11 cellular contexts compared by ENCODE assay signal in genomic region chr10:57964371-57964770, GRCh38.
A peak's percentile ranks its signal among the peaks of the same experiment; 100 is the strongest.
DNase-seq lines count a peak whose midpoint lies in the region; ATAC-seq and TF ChIP-seq lines count a peak whose summit lies in the region.
"Had no signal": no experiment of that assay in that cellular context is flagged by ENCODE, and none has a peak within 500 bp of the region (broad histone marks: within the 10 kb centered on the region; RNA-seq: fewer than 3 reads in every experiment).

No MANE protein-coding gene starts in this region.

- DNase-seq in heart left ventricle (peak; percentile 43 to 81 (median 61)), left cardiac atrium (no peak), adipocyte (ENCODE audit: low read depth) (peak; percentile 5), head of caudate nucleus (peak in 41 of 42 donors; percentile 16 to 86 (median 69)), MV-4-11 (lab: John Stamatoyannopoulos, UW) (no peak), posterior vena cava (ENCODE audit: low spot score) (no peak)
- DNase-seq: activated CD8-positive, alpha-beta memory T cell treated with anti-CD3 and anti-CD28 coated beads for 24 hours had no signal

- WGBS in heart left ventricle, 4 donors = 47 to 60% (median 54%) methylated on average over 3 of the region's 3 CpGs

- ATAC-seq in heart left ventricle (peak; percentile 92 to 97 (median 94)), left cardiac atrium (no peak), HG02852 (IDR thresholded peaks at IDR 0.05; ENCODE audit: unreplicated experiment) (no peak), HG02938 (IDR thresholded peaks at IDR 0.05; ENCODE audit: unreplicated experiment) (no peak)
- ATAC-seq: GM12878 had no signal

- H3K9me3 ChIP-seq in heart left ventricle (peaks cover 0 to 5% (median 0%) of the 10 kb centered on the region in 12 donors), adipocyte (ENCODE audit: control insufficient read depth, low read length) (no peaks in the 10 kb centered on the region)
- H3K9me3 ChIP-seq: breast epithelium had no signal

- intact Hi-C loops in heart left ventricle (cut with DNase I) (loop anchor here in 2 of 10 donors (5.0 to 10.0 kb wide), 3 partner anchors 50 to 120 kb away; no protein-coding TSS in a partner anchor), left cardiac atrium (cut with DNase I) (no loop called here), head of caudate nucleus (cut with DNase I) (no loop called here), posterior vena cava (cut with DNase I) (no loop called here)

- H3K27ac ChIP-seq in heart left ventricle = peak overlapping the region in 6 of 12 donors; percentile 42 to 73 (median 57)
- H3K27ac ChIP-seq: breast epithelium had no signal

- no peak for TF ChIP-seq CTCF in heart left ventricle (IDR thresholded peaks at IDR 0.05)

- H3K27me3 ChIP-seq in heart left ventricle (no peaks in the 10 kb centered on the region), adipocyte (replicated peaks; ENCODE audit: control insufficient read depth, insufficient read depth, low read length) (no peaks in the 10 kb centered on the region)
- H3K27me3 ChIP-seq: breast epithelium had no signal

- no peak overlapping the region for H3K9ac ChIP-seq in adipocyte (ENCODE audit: low read length)

- TF ChIP-seq POLR2A in heart left ventricle (IDR thresholded peaks at IDR 0.05) = peak in 1 of 2 donors; percentile 27

- H3K36me3 ChIP-seq in heart left ventricle (no peaks in the 10 kb centered on the region), adipocyte (ENCODE audit: control insufficient read depth, insufficient read depth, low read length, severe bottlenecking) (no peaks in the 10 kb centered on the region)
- H3K36me3 ChIP-seq: breast epithelium had no signal

- H3K4me3 ChIP-seq in heart left ventricle (no peak overlapping the region), adipocyte (ENCODE audit: low read length) (no peak overlapping the region)
- H3K4me3 ChIP-seq: breast epithelium, GM12878 had no signal

- H3K4me1 ChIP-seq in heart left ventricle (peaks cover 0 to 21% (median 0%) of the 10 kb centered on the region in 12 donors), adipocyte (ENCODE audit: control insufficient read depth, insufficient read depth, low read length) (no peaks in the 10 kb centered on the region)
- H3K4me1 ChIP-seq: breast epithelium had no signal

Comparison
In these comparisons a context has a peak if more than half of its experiments do, and no peak if none do; other contexts are left out.
1. ATAC-seq: peak in heart left ventricle (4 of 4); none in left cardiac atrium (0 of 2), HG02852 (single experiment) and HG02938 (single experiment).
2. DNase-seq: peak in heart left ventricle (5 of 5), adipocyte (single experiment) and head of caudate nucleus (41 of 42); none in left cardiac atrium (single experiment), MV-4-11 (single experiment) and posterior vena cava (single experiment).